ENCODE assay signal across 8 cellular contexts in genomic region chr12:126772171-126772864, GRCh38.
DNase-seq lines count a peak whose midpoint lies in the region; ATAC-seq, FAIRE-seq and TF ChIP-seq lines count a peak whose summit lies in the region.

No MANE protein-coding gene starts in this region.

- ATAC-seq in GM19328 (IDR thresholded peaks at IDR 0.05; ENCODE audit: unreplicated experiment) = peak; percentile 74
- peak; percentile 73 for ATAC-seq in HG03280 (IDR thresholded peaks at IDR 0.05; ENCODE audit: unreplicated experiment)
- ATAC-seq in left ventricle myocardium superior = no peak

- no peak for FAIRE-seq in frontal cortex (lab: Jason Lieb, UNC)

- H3K4me1 ChIP-seq in BE2C (no peaks in the 10 kb centered on the region), esophagus muscularis mucosa (no peaks in the 10 kb centered on the region)

- no peak for TF ChIP-seq EP300 in esophagus muscularis mucosa (IDR thresholded peaks at IDR 0.05)

- H3K27me3 ChIP-seq in BE2C (no peaks in the 10 kb centered on the region), esophagus muscularis mucosa (no peaks in the 10 kb centered on the region)

- no peak overlapping the region for H3K27ac ChIP-seq in esophagus muscularis mucosa (replicated peaks in 1 of 4)

- H3K9me3 ChIP-seq in BE2C (no peaks in the 10 kb centered on the region; the same call in none of the 2 replicates), esophagus muscularis mucosa (peaks cover 0 to under 1% (median 0%) of the 10 kb centered on the region in 4 donors)

- DNase-seq in BE2C (no peak), T-helper 2 cell (peak in 4 of 5 experiments; percentile 2 to 93 (median 38)), esophagus muscularis mucosa (ENCODE audit: extremely low spot score) (peak; percentile 29), left ventricle myocardium superior (no peak), frontal cortex (ENCODE audit: low spot score in 2 of 2) (no peak)
- DNase-seq in stimulated activated CD8-positive, alpha-beta memory T cell treated with anti-CD3 and anti-CD28 coated beads, Interleukin-7, amount 100 ng/mL, for 4 hours (ENCODE audit: low read depth in 2 of 2) = peak; percentile 19 to 23

- no peak for TF ChIP-seq CTCF in BE2C (IDR thresholded peaks at IDR 0.05; ENCODE audit: low read depth, low read length)
- TF ChIP-seq CTCF in esophagus muscularis mucosa (IDR thresholded peaks at IDR 0.05) = no peak

- no peaks in the 10 kb centered on the region for H3K36me3 ChIP-seq in BE2C
- no peaks in the 10 kb centered on the region for H3K36me3 ChIP-seq in esophagus muscularis mucosa

- peak overlapping the region; percentile 26; the same call in 1 of the 2 replicates for H3K4me3 ChIP-seq in BE2C (ENCODE audit: low read depth, low read length)
- no peak overlapping the region for H3K4me3 ChIP-seq in esophagus muscularis mucosa

- no peak for TF ChIP-seq POLR2A in esophagus muscularis mucosa (IDR thresholded peaks at IDR 0.05; ENCODE audit: low read depth)

- intact Hi-C loops in esophagus muscularis mucosa (cut with DNase I) = no loop called here
- intact Hi-C loops in left ventricle myocardium superior (cut with micrococcal nuclease) = no loop called here

- 72% methylated on average over 18 of the region's 18 CpGs for WGBS in esophagus muscularis mucosa

Comparison
In these comparisons a context has a peak if more than half of its experiments do, and no peak if none do; other contexts are left out.
1. DNase-seq: peak in T-helper 2 cell (4 of 5), esophagus muscularis mucosa (single experiment) and stimulated activated CD8-positive, alpha-beta memory T cell treated with anti-CD3 and anti-CD28 coated beads, Interleukin-7, amount 100 ng/mL, for 4 hours (2 of 2); none in BE2C (single experiment), left ventricle myocardium superior (single experiment) and frontal cortex (0 of 2).